In genomic region chr1:96538001-96538649, GRCh38 we compare ENCODE assay signal across 10 cellular contexts.
A peak's percentile ranks its signal among the peaks of the same experiment; 100 is the strongest.
DNase-seq lines count a peak whose midpoint lies in the region; ATAC-seq and TF ChIP-seq lines count a peak whose summit lies in the region.
"Had no signal": no experiment of that assay in that cellular context is flagged by ENCODE, and none has a peak within 500 bp of the region (broad histone marks: within the 10 kb centered on the region; RNA-seq: fewer than 3 reads in every experiment).

No MANE protein-coding gene starts in this region.

- no peaks in the 10 kb centered on the region for H3K4me1 ChIP-seq in CD8-positive, alpha-beta memory T cell (ENCODE audit: insufficient read depth, low read length)

- H3K27ac ChIP-seq in substantia nigra (ENCODE audit: low read depth, low read length, poor library complexity, severe bottlenecking): peak overlapping the region; percentile 35
- no peak overlapping the region for H3K27ac ChIP-seq in CD8-positive, alpha-beta memory T cell (ENCODE audit: low read depth, low read length)

- no peaks in the 10 kb centered on the region for H3K9me3 Mint-ChIP-seq in MCF 10A (ENCODE audit: unreplicated experiment)
- H3K9me3 Mint-ChIP-seq in CD8-positive, alpha-beta memory T cell: peaks cover 0 to 1% (median 0%) of the 10 kb centered on the region in 5 donors
- H3K9me3 Mint-ChIP-seq in activated CD4-positive, alpha-beta T cell treated with anti-CD3 and anti-CD28 coated beads, Interleukin-2, amount 10 ng/mL, durations not matched to agents 7 days and 5 days: no peaks in the 10 kb centered on the region
- H3K9me3 Mint-ChIP-seq in activated CD4-positive, alpha-beta memory T cell treated with anti-CD3 and anti-CD28 coated beads for 36 hours: no peaks in the 10 kb centered on the region
- H3K9me3 Mint-ChIP-seq in activated CD4-positive, alpha-beta T cell treated with anti-CD3 and anti-CD28 coated beads for 36 hours (ENCODE audit: low read depth): no peaks in the 10 kb centered on the region

- ATAC-seq in left colon: peak; percentile 7
- ATAC-seq in activated CD4-positive, alpha-beta T cell treated with anti-CD3 and anti-CD28 coated beads for 36 hours: no peak

- POLR2A ChIA-PET in MCF 10A (lab: Yijun Ruan, JAX): no interaction called here
- POLR2A ChIA-PET in CD8-positive, alpha-beta memory T cell (lab: Charles Lee): no interaction called here
- POLR2A ChIA-PET in activated CD4-positive, alpha-beta T cell treated with anti-CD3 and anti-CD28 coated beads, Interleukin-2, amount 10 ng/mL, durations not matched to agents 7 days and 5 days (lab: Charles Lee): no interaction called here
- POLR2A ChIA-PET in activated CD4-positive, alpha-beta memory T cell treated with anti-CD3 and anti-CD28 coated beads for 36 hours (lab: Charles Lee): no interaction called here
- POLR2A ChIA-PET in activated CD4-positive, alpha-beta T cell treated with anti-CD3 and anti-CD28 coated beads for 36 hours (lab: Charles Lee): no interaction called here

- no peak overlapping the region for H3K4me3 Mint-ChIP-seq in MCF 10A (ENCODE audit: unreplicated experiment)
- H3K4me3 Mint-ChIP-seq in CD8-positive, alpha-beta memory T cell: no peak overlapping the region
- no peak overlapping the region for H3K4me3 Mint-ChIP-seq in activated CD4-positive, alpha-beta T cell treated with anti-CD3 and anti-CD28 coated beads, Interleukin-2, amount 10 ng/mL, durations not matched to agents 7 days and 5 days
- H3K4me3 Mint-ChIP-seq in activated CD4-positive, alpha-beta memory T cell treated with anti-CD3 and anti-CD28 coated beads for 36 hours: no peak overlapping the region
- H3K4me3 Mint-ChIP-seq in activated CD4-positive, alpha-beta T cell treated with anti-CD3 and anti-CD28 coated beads for 36 hours: no peak overlapping the region

- no peaks in the 10 kb centered on the region for H3K36me3 ChIP-seq in CD8-positive, alpha-beta memory T cell (ENCODE audit: insufficient read depth, low read length)

- no peaks in the 10 kb centered on the region for H3K9me3 ChIP-seq in CD8-positive, alpha-beta memory T cell (ENCODE audit: low read length)

- DNase-seq in HT-29 (ENCODE audit: low spot score): peak; percentile 9
- peak; percentile 10 for DNase-seq in MCF 10A (ENCODE audit: unreplicated experiment)
- peak in 1 of 2 donors; percentile 34 for DNase-seq in left colon
- peak in 27 of 49 donors; percentile 2 to 66 (median 18) for DNase-seq in substantia nigra (lab: John Stamatoyannopoulos, UW)
- no peak for DNase-seq in CD8-positive, alpha-beta memory T cell
- DNase-seq in activated CD4-positive, alpha-beta T cell treated with anti-CD3 and anti-CD28 coated beads, Interleukin-2, amount 10 ng/mL, durations not matched to agents 7 days and 5 days: no peak
- DNase-seq in activated CD4-positive, alpha-beta memory T cell treated with anti-CD3 and anti-CD28 coated beads for 36 hours: no peak
- DNase-seq in activated CD4-positive, alpha-beta T cell treated with anti-CD3 and anti-CD28 coated beads for 36 hours: no peak
- DNase-seq: NCI-H146 had no signal

- H3K27ac Mint-ChIP-seq in MCF 10A (ENCODE audit: low read depth, unreplicated experiment): peak overlapping the region; percentile 42
- H3K27ac Mint-ChIP-seq in CD8-positive, alpha-beta memory T cell: no peak overlapping the region
- no peak overlapping the region for H3K27ac Mint-ChIP-seq in activated CD4-positive, alpha-beta T cell treated with anti-CD3 and anti-CD28 coated beads, Interleukin-2, amount 10 ng/mL, durations not matched to agents 7 days and 5 days
- no peak overlapping the region for H3K27ac Mint-ChIP-seq in activated CD4-positive, alpha-beta memory T cell treated with anti-CD3 and anti-CD28 coated beads for 36 hours
- no peak overlapping the region for H3K27ac Mint-ChIP-seq in activated CD4-positive, alpha-beta T cell treated with anti-CD3 and anti-CD28 coated beads for 36 hours
- H3K27ac Mint-ChIP-seq: progenitor cell of endocrine pancreas had no signal

- H3K27me3 ChIP-seq in CD8-positive, alpha-beta memory T cell (ENCODE audit: insufficient read depth, low read length, poor library complexity, severe bottlenecking): no peaks in the 10 kb centered on the region

- no TSS peak for BruUV-seq in MCF 10A (replicated peaks; lab: Mats Ljungman, UMichigan)

- H3K4me3 ChIP-seq in CD8-positive, alpha-beta memory T cell (ENCODE audit: low read length): no peak overlapping the region

- no peak for TF ChIP-seq CTCF in MCF 10A (IDR thresholded peaks at IDR 0.05; ENCODE audit: unreplicated experiment)

- CTCF ChIA-PET in MCF 10A (lab: Yijun Ruan, JAX): interaction anchor here (0.5 to 1.3 kb wide), 9 partner anchors 9 to 1497 kb away, joined by 3 to 5 read pairs (median 3); no protein-coding TSS in a partner anchor
- CTCF ChIA-PET in CD8-positive, alpha-beta memory T cell (lab: Charles Lee): no interaction called here
- CTCF ChIA-PET in activated CD4-positive, alpha-beta T cell treated with anti-CD3 and anti-CD28 coated beads, Interleukin-2, amount 10 ng/mL, durations not matched to agents 7 days and 5 days (lab: Charles Lee): no interaction called here
- CTCF ChIA-PET in activated CD4-positive, alpha-beta memory T cell treated with anti-CD3 and anti-CD28 coated beads for 36 hours (lab: Charles Lee): no interaction called here
- CTCF ChIA-PET in activated CD4-positive, alpha-beta T cell treated with anti-CD3 and anti-CD28 coated beads for 36 hours (lab: Charles Lee): no interaction called here

- peaks cover 4% of the 10 kb centered on the region for H3K4me1 Mint-ChIP-seq in MCF 10A (ENCODE audit: insufficient read depth, unreplicated experiment)
- H3K4me1 Mint-ChIP-seq in CD8-positive, alpha-beta memory T cell: no peaks in the 10 kb centered on the region
- H3K4me1 Mint-ChIP-seq in activated CD4-positive, alpha-beta T cell treated with anti-CD3 and anti-CD28 coated beads, Interleukin-2, amount 10 ng/mL, durations not matched to agents 7 days and 5 days: no peaks in the 10 kb centered on the region
- H3K4me1 Mint-ChIP-seq in activated CD4-positive, alpha-beta memory T cell treated with anti-CD3 and anti-CD28 coated beads for 36 hours (ENCODE audit: low read depth): no peaks in the 10 kb centered on the region
- no peaks in the 10 kb centered on the region for H3K4me1 Mint-ChIP-seq in activated CD4-positive, alpha-beta T cell treated with anti-CD3 and anti-CD28 coated beads for 36 hours

- H3K27me3 Mint-ChIP-seq in MCF 10A (ENCODE audit: insufficient read depth, unreplicated experiment): no peaks in the 10 kb centered on the region
- no peaks in the 10 kb centered on the region for H3K27me3 Mint-ChIP-seq in CD8-positive, alpha-beta memory T cell
- H3K27me3 Mint-ChIP-seq in activated CD4-positive, alpha-beta T cell treated with anti-CD3 and anti-CD28 coated beads, Interleukin-2, amount 10 ng/mL, durations not matched to agents 7 days and 5 days: no peaks in the 10 kb centered on the region
- no peaks in the 10 kb centered on the region for H3K27me3 Mint-ChIP-seq in activated CD4-positive, alpha-beta memory T cell treated with anti-CD3 and anti-CD28 coated beads for 36 hours
- H3K27me3 Mint-ChIP-seq in activated CD4-positive, alpha-beta T cell treated with anti-CD3 and anti-CD28 coated beads for 36 hours: peaks cover 3% of the 10 kb centered on the region
- H3K27me3 Mint-ChIP-seq: progenitor cell of endocrine pancreas had no signal

- intact Hi-C loops in MCF 10A (cut with micrococcal nuclease) (no loop called here), left colon (cut with DNase I, micrococcal nuclease) (no loop called here)
- intact Hi-C loops in activated CD4-positive, alpha-beta memory T cell treated with anti-CD3 and anti-CD28 coated beads for 36 hours (cut with micrococcal nuclease): no loop called here
- intact Hi-C loops in activated CD4-positive, alpha-beta T cell treated with anti-CD3 and anti-CD28 coated beads for 36 hours (cut with DNase I, micrococcal nuclease): no loop called here

- H3K36me3 Mint-ChIP-seq in MCF 10A (ENCODE audit: insufficient read depth, unreplicated experiment): no peaks in the 10 kb centered on the region
- H3K36me3 Mint-ChIP-seq in CD8-positive, alpha-beta memory T cell: no peaks in the 10 kb centered on the region
- no peaks in the 10 kb centered on the region for H3K36me3 Mint-ChIP-seq in activated CD4-positive, alpha-beta T cell treated with anti-CD3 and anti-CD28 coated beads, Interleukin-2, amount 10 ng/mL, durations not matched to agents 7 days and 5 days (ENCODE audit: low read depth)
- H3K36me3 Mint-ChIP-seq in activated CD4-positive, alpha-beta memory T cell treated with anti-CD3 and anti-CD28 coated beads for 36 hours: no peaks in the 10 kb centered on the region
- H3K36me3 Mint-ChIP-seq in activated CD4-positive, alpha-beta T cell treated with anti-CD3 and anti-CD28 coated beads for 36 hours (ENCODE audit: low read depth): no peaks in the 10 kb centered on the region

Comparison
In these comparisons a context has a peak if more than half of its experiments do, and no peak if none do; other contexts are left out.
1. DNase-seq: peak in HT-29 (single experiment), MCF 10A (single experiment) and substantia nigra (27 of 49); none in CD8-positive, alpha-beta memory T cell (0 of 5), activated CD4-positive, alpha-beta T cell treated with anti-CD3 and anti-CD28 coated beads, Interleukin-2, amount 10 ng/mL, durations not matched to agents 7 days and 5 days (single experiment), activated CD4-positive, alpha-beta memory T cell treated with anti-CD3 and anti-CD28 coated beads for 36 hours (single experiment) and activated CD4-positive, alpha-beta T cell treated with anti-CD3 and anti-CD28 coated beads for 36 hours (single experiment).